Comparison of ENCODE assay signal across 8 cellular contexts in genomic region chr2:26720322-26721166, GRCh38. TPM values are rescaled to one million over a fixed set of nuclear protein-coding genes. Genes with fewer than 3 reads are reported as not detected.
DNase-seq lines count a peak whose midpoint lies in the region; ATAC-seq and TF ChIP-seq lines count a peak whose summit lies in the region.

No MANE protein-coding gene starts in this region.

- H3K79me2 ChIP-seq in mesendoderm (ENCODE audit: control insufficient read depth, insufficient read depth, low read length) = no peaks in the 10 kb centered on the region

- POLR2A ChIA-PET in IMR-90 (lab: Charles Lee; ENCODE audit: unreplicated experiment) = no interaction called here

- peaks cover 15% of the 10 kb centered on the region for H3K4me1 ChIP-seq in IMR-90 (ENCODE audit: control insufficient read depth, insufficient read depth, low read length)
- H3K4me1 ChIP-seq in mesendoderm (ENCODE audit: control insufficient read depth, low read depth, low read length) = no peaks in the 10 kb centered on the region

- no peak overlapping the region for H2AK9ac ChIP-seq in IMR-90 (replicated peaks; ENCODE audit: low read depth, low read length, poor library complexity)

- H3K9me1 ChIP-seq in IMR-90 (ENCODE audit: insufficient read depth, low read length) = peaks cover 14% of the 10 kb centered on the region

- TF ChIP-seq CTCF in IMR-90 (conservative IDR thresholded peaks at IDR 0.05; ENCODE audit: low read depth, low read length) = no peak

- H2BK5ac ChIP-seq in IMR-90 (ENCODE audit: low read depth, low read length, poor library complexity, severe bottlenecking) (no peak overlapping the region), mesendoderm (ENCODE audit: low read length) (no peak overlapping the region)

- H3K9ac ChIP-seq in IMR-90 (ENCODE audit: low read depth, low read length) (no peak overlapping the region), mesendoderm (ENCODE audit: low read length) (no peak overlapping the region)

- H2BK120ac ChIP-seq in IMR-90 (ENCODE audit: low read depth, low read length) = no peak overlapping the region
- H2BK120ac ChIP-seq in mesendoderm (ENCODE audit: low read depth, low read length) = no peak overlapping the region

- in situ Hi-C loops in IMR-90 (cut with MboI; ENCODE audit: low sequenced_read_pairs) = no loop called here

- no peak for TF ChIP-seq POLR2A in IMR-90 (IDR thresholded peaks at IDR 0.05; ENCODE audit: low read depth, low read length)

- H3K79me1 ChIP-seq in IMR-90 (ENCODE audit: low read depth in 1 of 2, low read length in 2 of 2) (no peaks in the 10 kb centered on the region), mesendoderm (ENCODE audit: low read length) (no peaks in the 10 kb centered on the region)

- H3K4ac ChIP-seq in IMR-90 (ENCODE audit: low read depth, low read length) = no peak overlapping the region; the same call in 1 of the 2 replicates
- no peak overlapping the region for H3K4ac ChIP-seq in mesendoderm (ENCODE audit: low read depth, low read length)

- intact Hi-C loops in IMR-90 (cut with micrococcal nuclease) = no loop called here

- ATAC-seq in IMR-90 (ENCODE audit: low read depth) = peak; percentile 61
- ATAC-seq in GM19455 (IDR thresholded peaks at IDR 0.05; ENCODE audit: unreplicated experiment) = no peak
- no peak for ATAC-seq in GM19467 (IDR thresholded peaks at IDR 0.05; ENCODE audit: unreplicated experiment)

- H3K14ac ChIP-seq in IMR-90 (replicated peaks; ENCODE audit: low read depth, low read length) = no peak overlapping the region

- WGBS in IMR-90 (ENCODE audit: extremely low coverage in 2 of 2, insufficient read length in 1 of 2), 2 experiments = no CpG with 5 or more reads among the region's 7 CpGs
- WGBS in mesendoderm (ENCODE audit: extremely low coverage, insufficient coverage, low lambda C conversion rate) = no CpG with 5 or more reads among the region's 7 CpGs

- DNase-seq in A172 (ENCODE audit: low spot score) = peak; percentile 73
- DNase-seq in IMR-90 = peak; percentile 82
- DNase-seq in dedifferentiated amniotic fluid mesenchymal stem cell (ENCODE audit: extremely low spot score) = peak; percentile 60
- peak; percentile 24 for DNase-seq in mesendoderm
- no peak for DNase-seq in stimulated activated naive CD4-positive, alpha-beta T cell treated with Interleukin-2 at 50 U/mL for 16 hours (lab: John Stamatoyannopoulos, UW)
- DNase-seq in hippocampal formation (lab: John Stamatoyannopoulos, UW) = no peak

- dilution Hi-C loops in IMR-90 (cut with HindIII; ENCODE audit: low sequenced_read_pairs, unreplicated experiment) = no loop called here

- no peak for TF ChIP-seq RAD21 in IMR-90 (IDR thresholded peaks at IDR 0.05; ENCODE audit: low read length)

- no peaks in the 10 kb centered on the region for H3K9me3 ChIP-seq in IMR-90 (ENCODE audit: control insufficient read depth, insufficient read depth, low read length)

- H3K23ac ChIP-seq in IMR-90 (ENCODE audit: low read depth, low read length) (no peak overlapping the region), mesendoderm (ENCODE audit: low read length) (no peak overlapping the region)

- H4K8ac ChIP-seq in IMR-90 (ENCODE audit: low read depth in 2 of 2, low read length in 2 of 2) = no peak overlapping the region
- no peak overlapping the region for H4K8ac ChIP-seq in mesendoderm (ENCODE audit: low read depth, low read length)

- H3K27ac ChIP-seq in IMR-90 (ENCODE audit: insufficient read depth, low read length) (no peak overlapping the region), mesendoderm (ENCODE audit: low read depth, low read length) (no peak overlapping the region)

- no peaks in the 10 kb centered on the region for H4K20me1 ChIP-seq in IMR-90 (ENCODE audit: insufficient read depth, low read length)

- H2AK5ac ChIP-seq in IMR-90 (ENCODE audit: low read depth, low read length) (peak overlapping the region; percentile 27), mesendoderm (ENCODE audit: low read length) (no peak overlapping the region)

- H3K18ac ChIP-seq in IMR-90 (ENCODE audit: low read depth, low read length) (no peak overlapping the region), mesendoderm (ENCODE audit: low read length) (no peak overlapping the region)

- H4K5ac ChIP-seq in IMR-90 (ENCODE audit: low read depth, low read length) (no peak overlapping the region; the same call in 1 of the 2 replicates), mesendoderm (ENCODE audit: low read length) (no peak overlapping the region)

- H3K56ac ChIP-seq in IMR-90 (ENCODE audit: extremely low read depth, insufficient read depth, low read length) (no peak overlapping the region), mesendoderm (ENCODE audit: low read length) (peak overlapping the region; percentile 32)

- H3K36me3 ChIP-seq in IMR-90 (ENCODE audit: control insufficient read depth, insufficient read depth, low read length) (no peaks in the 10 kb centered on the region), mesendoderm (ENCODE audit: control insufficient read depth, insufficient read depth, low read length) (no peaks in the 10 kb centered on the region)

- H2BK15ac ChIP-seq in IMR-90 (ENCODE audit: low read depth, low read length) = no peak overlapping the region
- no peak overlapping the region for H2BK15ac ChIP-seq in mesendoderm (replicated peaks; ENCODE audit: low read depth)

- no peak overlapping the region for H3K4me3 ChIP-seq in IMR-90 (ENCODE audit: insufficient read depth, low read depth, low read length)
- H3K4me3 ChIP-seq in mesendoderm (ENCODE audit: low read length) = no peak overlapping the region

- no peak overlapping the region for H2BK20ac ChIP-seq in IMR-90 (ENCODE audit: low read depth, low read length)

- H3K4me2 ChIP-seq in IMR-90 (ENCODE audit: low read depth, low read length) (no peak overlapping the region), mesendoderm (ENCODE audit: low read length) (no peak overlapping the region)

- BruUV-seq in IMR-90 (replicated peaks; lab: Mats Ljungman, UMichigan) = no TSS peak

- CTCF ChIA-PET in IMR-90 (lab: Yijun Ruan, JAX) = no interaction called here

- peak overlapping the region; percentile 28 for H2AFZ ChIP-seq in IMR-90 (replicated peaks; ENCODE audit: low read length, poor library complexity)

- no peak overlapping the region; the same call in 1 of the 2 replicates for H4K91ac ChIP-seq in IMR-90 (ENCODE audit: insufficient read depth, low read depth, low read length)

- H3K27me3 ChIP-seq in IMR-90 (ENCODE audit: control insufficient read depth, insufficient read depth, low read length) = no peaks in the 10 kb centered on the region
- no peaks in the 10 kb centered on the region for H3K27me3 ChIP-seq in mesendoderm (ENCODE audit: insufficient read depth, low read length, poor library complexity)

TF ChIP-seq in IMR-90, 13 proteins besides CTCF, POLR2A, EP300 and RAD21:
- TF ChIP-seq FOS (IDR thresholded peaks at IDR 0.05; ENCODE audit: low read depth, low read length) = peak; percentile 22; the same call in 1 of the 2 replicates
- no peak for TF ChIP-seq RCOR1 (IDR thresholded peaks at IDR 0.05; ENCODE audit: insufficient replicate concordance, low read length)

RNA-seq across cellular contexts. Expression of gene KCNK3, which starts 28.0 kb away (rescaled TPM):
- 0.05 and 0.60 TPM in 2 replicates for total RNA-seq in A172 (2014; rRNA removed; shearing (Covaris generic))
- under 0.01 TPM in 2 replicates for total RNA-seq in IMR-90 (2012; rRNA removed)
- polyA plus RNA-seq in IMR-90 (2012; rRNA removed) = 0.03 and 0.17 TPM in 2 replicates
- polyA plus RNA-seq in IMR-90 (2012; cell fraction: cytosol; rRNA removed) = 0.11 TPM in 1 of 2 replicates, not detected in the other
- polyA plus RNA-seq in IMR-90 (2012; cell fraction: nucleus; rRNA removed; ENCODE audit: low replicate concordance) = 0.07 TPM in 1 of 2 replicates, not detected in the other
- polyA plus RNA-seq in mesendoderm (2013, experiment 1 of 2) = 0.51 TPM
- polyA plus RNA-seq in mesendoderm (2013, experiment 2 of 2) = 0.38 TPM

RNA-seq across cellular contexts. Expression of gene SLC35F6, which starts 43.5 kb away (rescaled TPM):
- total RNA-seq in A172 (2014; rRNA removed; shearing (Covaris generic)) = 35.9 and 38.9 TPM in 2 replicates
- 25.6 and 30.6 TPM in 2 replicates for total RNA-seq in IMR-90 (2012; rRNA removed)
- 19.1 and 19.4 TPM in 2 replicates for polyA plus RNA-seq in IMR-90 (2012; rRNA removed)
- 12.7 and 22.8 TPM in 2 replicates for polyA plus RNA-seq in IMR-90 (2012; cell fraction: cytosol; rRNA removed)
- polyA plus RNA-seq in IMR-90 (2012; cell fraction: nucleus; rRNA removed; ENCODE audit: low replicate concordance) = 8.7 and 14.4 TPM in 2 replicates
- 11.1 TPM for polyA plus RNA-seq in mesendoderm (2013, experiment 1 of 2)
- 10.8 TPM for polyA plus RNA-seq in mesendoderm (2013, experiment 2 of 2)

Comparison
In these comparisons a context has a peak if more than half of its experiments do, and no peak if none do; other contexts are left out.
1. DNase-seq: peak in A172 (single experiment), IMR-90 (single experiment), dedifferentiated amniotic fluid mesenchymal stem cell (single experiment) and mesendoderm (single experiment); none in stimulated activated naive CD4-positive, alpha-beta T cell treated with Interleukin-2 at 50 U/mL for 16 hours (single experiment) and hippocampal formation (0 of 2).